ENCODE assay signal across 2 cellular contexts in genomic region chr2:68637-69036, GRCh38. TPM values are rescaled to one million over a fixed set of nuclear protein-coding genes. Genes with fewer than 3 reads are reported as not detected.
"Had no signal": no experiment of that assay in that cellular context is flagged by ENCODE, and none has a peak within 500 bp of the region (broad histone marks: within the 10 kb centered on the region; RNA-seq: fewer than 3 reads in every experiment).

No MANE protein-coding gene starts in this region.

RNA-seq across cellular contexts. Expression of gene FAM110C, which starts 22.3 kb away (rescaled TPM):
- total RNA-seq: LHCN-M2, OCI-LY7 had no signal
